In genomic region chr12:7161327-7161726, GRCh38 we compare ENCODE assay signal across 29 cellular contexts. TPM values are rescaled to one million over a fixed set of nuclear protein-coding genes. Genes with fewer than 3 reads are reported as not detected.
"Had no signal": no experiment of that assay in that cellular context is flagged by ENCODE, and none has a peak within 500 bp of the region (broad histone marks: within the 10 kb centered on the region; RNA-seq: fewer than 3 reads in every experiment).

No MANE protein-coding gene starts in this region.

- H3K27ac Mint-ChIP-seq: activated CD4-positive, alpha-beta T cell treated with anti-CD3 and anti-CD28 coated beads, Interleukin-2, amount 10 ng/mL, durations not matched to agents 24 days and 14 days; activated CD8-positive, alpha-beta T cell treated with anti-CD3 and anti-CD28 coated beads, Interleukin-2, amount 10 ng/mL, durations not matched to agents 7 days and 5 days; activated naive CD4-positive, alpha-beta T cell treated with anti-CD3 and anti-CD28 coated beads for 36 hours; activated T-cell treated with anti-CD3 and anti-CD28 coated beads, Interleukin-2, amount 50 U/mL, for 24 hours; activated T-helper 2 cell treated with anti-CD3 and anti-CD28 coated beads, Interferon-gamma antibody, Interleukin-2, Interleukin-4, amounts not matched to agents 10 μg/mL and 5 μg/mL and 100 μg/mL, durations not matched to agents 14 hours and 24 hours and 36 hours had no signal

- H3K27me3 ChIP-seq: adrenal gland, body of pancreas had no signal

- H3K36me3 ChIP-seq: adrenal gland, SJCRH30 had no signal

- H3K36me3 Mint-ChIP-seq: activated naive CD4-positive, alpha-beta T cell treated with anti-CD3 and anti-CD28 coated beads, Interleukin-2, amount 50 U/mL, for 72 hours had no signal

- H3K9me3 Mint-ChIP-seq: activated naive CD4-positive, alpha-beta T cell treated with anti-CD3 and anti-CD28 coated beads for 36 hours; activated naive CD4-positive, alpha-beta T cell treated with anti-CD3 and anti-CD28 coated beads, Interleukin-2, amount 50 U/mL, for 72 hours; activated T-cell treated with anti-CD3 and anti-CD28 coated beads, Interleukin-2, amount 50 U/mL, for 24 hours had no signal

- H3K9me3 ChIP-seq: adrenal gland, body of pancreas, SJCRH30 had no signal

- H3K4me3 Mint-ChIP-seq: activated CD4-positive, alpha-beta T cell treated with anti-CD3 and anti-CD28 coated beads, Interleukin-2, amount 10 ng/mL, durations not matched to agents 24 days and 14 days; activated CD8-positive, alpha-beta T cell treated with anti-CD3 and anti-CD28 coated beads, Interleukin-2, amount 10 ng/mL, durations not matched to agents 7 days and 5 days; activated naive CD4-positive, alpha-beta T cell treated with anti-CD3 and anti-CD28 coated beads for 36 hours; activated T-cell treated with anti-CD3 and anti-CD28 coated beads, Interleukin-2, amount 50 U/mL, for 24 hours; T-helper 2 cell treated with Interferon-gamma antibody and Interleukin-4, amounts not matched to agents 5 μg/mL and 100 μg/mL, for 36 hours had no signal

- H3K4me1 ChIP-seq: adrenal gland, SJCRH30 had no signal

- H3K27ac ChIP-seq: body of pancreas, SJCRH30, SK-N-MC had no signal

- ATAC-seq: activated CD8-positive, alpha-beta T cell treated with anti-CD3 and anti-CD28 coated beads, Interleukin-2, amount 10 ng/mL, durations not matched to agents 7 days and 5 days; activated naive CD4-positive, alpha-beta T cell treated with anti-CD3 and anti-CD28 coated beads, Interleukin-2, amount 50 U/mL, for 72 hours; body of pancreas; Panc1 had no signal

- DNase-seq: activated CD4-positive, alpha-beta T cell treated with anti-CD3 and anti-CD28 coated beads, Interleukin-2, amount 10 ng/mL, durations not matched to agents 24 days and 14 days; activated CD4-positive, alpha-beta T cell treated with anti-CD3 and anti-CD28 coated beads, Interleukin-2, amount 50 U/mL, for 4 hours; activated CD8-positive, alpha-beta T cell treated with anti-CD3 and anti-CD28 coated beads, Interleukin-2, amount 10 ng/mL, durations not matched to agents 7 days and 5 days; activated gamma-delta T cell treated with Interleukin-2 at 50 U/mL for 16 hours; activated naive CD4-positive, alpha-beta T cell treated with anti-CD3 and anti-CD28 coated beads for 36 hours; activated T-cell treated with anti-CD3 and anti-CD28 coated beads, Interleukin-2, amount 50 U/mL, for 24 hours; body of pancreas; central memory CD4-positive, alpha-beta T cell; Kasumi-1; MM.1S; MV-4-11; NCI-H1092 treated with DMSO at 0.1 percent for 48 hours; NCI-H1417 treated with DMSO at 0.1 percent for 48 hours; NCI-H187 treated with DMSO at 0.1 percent for 48 hours; NCI-H2081 treated with DMSO at 0.1 percent for 48 hours; NCI-H226; NCI-H446 treated with DMSO at 0.1 percent for 48 hours; NCI-H524 treated with DMSO at 0.1 percent for 48 hours; SHP77; SJCRH30 had no signal

- H3K4me3 ChIP-seq: adrenal gland, body of pancreas, SJCRH30, SK-N-MC had no signal

RNA-seq across cellular contexts. Expression of gene RBP5, which starts 32.6 kb away (rescaled TPM):
- total RNA-seq: activated CD4-positive, alpha-beta T cell treated with anti-CD3 and anti-CD28 coated beads, Interleukin-2, amount 10 ng/mL, durations not matched to agents 24 days and 14 days; activated naive CD4-positive, alpha-beta T cell treated with anti-CD3 and anti-CD28 coated beads, Interleukin-2, amount 50 U/mL, for 72 hours; activated T-helper 2 cell treated with anti-CD3 and anti-CD28 coated beads, Interferon-gamma antibody, Interleukin-2, Interleukin-4, amounts not matched to agents 10 μg/mL and 5 μg/mL and 100 μg/mL, durations not matched to agents 14 hours and 24 hours and 36 hours; astrocyte; bronchial epithelial cell; RPMI7951; SJCRH30 had no signal
